In genomic region chr3:184582998-184583344, GRCh38 we compare ENCODE assay signal across 12 cellular contexts. TPM values are rescaled to one million over a fixed set of nuclear protein-coding genes. Genes with fewer than 3 reads are reported as not detected.
A peak's percentile ranks its signal among the peaks of the same experiment; 100 is the strongest.
DNase-seq lines count a peak whose midpoint lies in the region; ATAC-seq and TF ChIP-seq lines count a peak whose summit lies in the region.
"Had no signal": no experiment of that assay in that cellular context is flagged by ENCODE, and none has a peak within 500 bp of the region (broad histone marks: within the 10 kb centered on the region; RNA-seq: fewer than 3 reads in every experiment).

No MANE protein-coding gene starts in this region.

- H3K36me3 Mint-ChIP-seq in activated naive CD8-positive, alpha-beta T cell, result peaks cover 4% of the 10 kb centered on the region

- TF ChIP-seq CTCF in AG09309 (IDR thresholded peaks at IDR 0.05; ENCODE audit: control insufficient read depth, insufficient read depth, low read depth, low read length, missing control alignments) (no peak), ovary (IDR thresholded peaks at IDR 0.05) (no peak)

- H3K27me3 Mint-ChIP-seq in activated naive CD8-positive, alpha-beta T cell, result peaks cover 18% of the 10 kb centered on the region

- peaks cover 7% of the 10 kb centered on the region for H3K4me1 Mint-ChIP-seq in activated naive CD8-positive, alpha-beta T cell (ENCODE audit: low read depth)

- peak overlapping the region; percentile 43 for H3K27ac ChIP-seq in right cardiac atrium (ENCODE audit: low read length)
- H3K27ac ChIP-seq in ovary, result peak overlapping the region; percentile 83 to 86

- H3K4me1 ChIP-seq in right cardiac atrium (ENCODE audit: control insufficient read depth, insufficient read depth, low read length) (no peaks in the 10 kb centered on the region), ovary (ENCODE audit: insufficient read depth) (peaks cover 13% of the 10 kb centered on the region)

- no peak for TF ChIP-seq EP300 in ovary (IDR thresholded peaks at IDR 0.05)

- H3K4me3 ChIP-seq in AG09309 (ENCODE audit: control insufficient read depth, low read depth, low read length), result peak overlapping the region; percentile 55
- H3K4me3 ChIP-seq in right cardiac atrium (ENCODE audit: low read length), result peak overlapping the region; percentile 41
- H3K4me3 ChIP-seq in ovary, result peak overlapping the region; percentile 42

- 38% methylated on average over 13 of the region's 13 CpGs for WGBS in right cardiac atrium
- WGBS in ovary, 3 donors, result 19 to 23% (median 23%) methylated on average over 13 of the region's 13 CpGs

- no peaks in the 10 kb centered on the region for H3K36me3 ChIP-seq in ovary

- H3K27ac Mint-ChIP-seq in activated naive CD8-positive, alpha-beta T cell, result no peak overlapping the region

- H3K9me3 Mint-ChIP-seq in activated naive CD8-positive, alpha-beta T cell (ENCODE audit: low read depth), result no peaks in the 10 kb centered on the region

- peak in 1 of 2 donors; percentile 3 for ATAC-seq in right cardiac atrium
- no peak for ATAC-seq in SK-N-SH treated with all-trans-retinoic acid at 6 μM for 48 hours
- no peak for ATAC-seq in GM19324 (IDR thresholded peaks at IDR 0.05; ENCODE audit: low FRiP score, unreplicated experiment)

- no peaks in the 10 kb centered on the region for H3K27me3 ChIP-seq in right cardiac atrium (ENCODE audit: control insufficient read depth, insufficient read depth)
- no peaks in the 10 kb centered on the region for H3K27me3 ChIP-seq in ovary

- intact Hi-C loops in right cardiac atrium (cut with DNase I), result loop anchor here in 1 of 4 donors (10.0 kb wide), 1 partner anchor 132 kb away; the partner anchor contains the start of gene MAGEF1
- intact Hi-C loops in ovary (cut with DNase I), result no loop called here

- no peak for TF ChIP-seq POLR2A in ovary (IDR thresholded peaks at IDR 0.05)

- peak overlapping the region; percentile 75 for H3K4me3 Mint-ChIP-seq in activated naive CD8-positive, alpha-beta T cell

- no peaks in the 10 kb centered on the region for H3K9me3 ChIP-seq in right cardiac atrium (ENCODE audit: control insufficient read depth, low read length)
- H3K9me3 ChIP-seq in ovary, result no peaks in the 10 kb centered on the region

- DNase-seq in AG09309 (ENCODE audit: low read depth) (no peak), right cardiac atrium (peak in 1 of 3 donors; percentile 63), ovary (no peak), NCI-H187 treated with DMSO at 0.1 percent for 48 hours (lab: John Stamatoyannopoulos, UW) (no peak), Kasumi-1 (lab: John Stamatoyannopoulos, UW) (no peak)
- DNase-seq: cerebellar nuclear complex; DMS79; IMR-90; stimulated activated CD4-positive, alpha-beta T cell treated with anti-CD3 and anti-CD28 coated beads, Interleukin-1b, Interleukin-23, amount 100 ng/mL, for 48 hours had no signal

TF ChIP-seq in SK-N-SH treated with all-trans-retinoic acid at 6 μM for 48 hours, 23 proteins besides CTCF, POLR2A, EP300 and RAD21:
- TF ChIP-seq POU6F1 (CRISPR knock-in tag; IDR thresholded peaks at IDR 0.05; ENCODE audit: borderline replicate concordance, low read depth), result no peak
TF ChIP-seq in SK-N-SH treated with all-trans-retinoic acid at 6 μM for 48 hours: peak in this region for 0.

RNA-seq across cellular contexts. Expression of gene EPHB3, which starts 21.4 kb away (rescaled TPM):
- total RNA-seq in right cardiac atrium (1 to 10 TPM; 1.3 to 3.4 (median 2.9) TPM), ovary (10 to 100 TPM in 6 of 7 donors, 1 to 10 TPM in 1; 5.6 to 31.0 (median 16.1) TPM)
- polyA plus RNA-seq in right cardiac atrium (0.52 TPM), ovary (1 to 10 TPM; 2.1 to 7.3 TPM)
